Comparison of ENCODE assay signal across 18 cellular contexts in the genomic region with DNA sequence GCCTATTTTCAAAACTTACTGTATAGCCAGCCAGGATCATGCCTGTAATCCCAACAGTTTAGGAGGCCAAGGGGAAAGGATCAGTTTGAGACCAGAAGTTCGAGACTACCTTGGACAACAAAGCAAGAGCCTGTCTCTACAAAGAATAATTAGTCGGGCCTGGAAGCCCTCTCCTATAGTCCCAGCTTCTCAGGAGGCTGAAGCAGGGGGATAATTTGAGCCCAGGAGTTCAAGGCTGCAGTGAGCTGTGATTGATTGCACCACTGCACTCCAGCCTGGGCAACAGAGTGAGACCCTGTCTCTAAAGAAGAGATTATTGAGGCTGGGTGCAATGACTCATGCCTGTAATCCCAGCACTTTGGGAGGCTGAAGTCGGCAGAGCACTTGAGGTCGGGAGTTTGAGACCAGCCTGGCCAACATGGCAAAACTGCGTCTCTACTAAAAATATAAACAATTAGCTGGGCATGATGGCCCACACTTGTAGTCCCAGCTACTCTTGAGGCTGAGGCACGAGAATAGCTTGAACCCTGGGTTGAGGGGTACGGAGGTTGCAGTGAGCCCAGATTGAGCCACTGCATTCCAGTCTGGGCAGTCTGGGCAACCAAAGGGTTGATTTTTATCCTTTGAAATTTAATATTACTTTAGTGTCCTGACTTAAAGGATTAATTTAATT. TPM values are rescaled to one million over a fixed set of nuclear protein-coding genes. Genes with fewer than 3 reads are reported as not detected.
A peak's percentile ranks its signal among the peaks of the same experiment; 100 is the strongest.
DNase-seq lines count a peak whose midpoint lies in the region; ATAC-seq, FAIRE-seq and TF ChIP-seq lines count a peak whose summit lies in the region.
"Had no signal": no experiment of that assay in that cellular context is flagged by ENCODE, and none has a peak within 500 bp of the region (broad histone marks: within the 10 kb centered on the region; RNA-seq: fewer than 3 reads in every experiment).

No MANE protein-coding gene starts in this region.

- no TSS peak for BruUV-seq in Panc1 (replicated peaks; lab: Mats Ljungman, UMichigan)

- no peak for TF ChIP-seq CTCF in Panc1 (IDR thresholded peaks at IDR 0.05)
- no peak for TF ChIP-seq CTCF in osteocyte (IDR thresholded peaks at IDR 0.05)
- TF ChIP-seq CTCF in GM20000 (IDR thresholded peaks at IDR 0.05; ENCODE audit: extremely low read depth, missing control alignments), result no peak

- DNase-seq in NCI-H82 (lab: John Stamatoyannopoulos, UW) (peak; percentile 21), NCI-H82 treated with DMSO at 0.1 percent for 48 hours (lab: John Stamatoyannopoulos, UW; ENCODE audit: unreplicated experiment) (no peak), H54 (ENCODE audit: insufficient read length, low spot score) (no peak), Panc1 (ENCODE audit: low read depth, low spot score) (no peak), osteocyte (ENCODE audit: extremely low spot score, unreplicated experiment) (no peak), head of caudate nucleus (no peak), GM20000 (ENCODE audit: low spot score) (no peak)
- DNase-seq: CD8-positive, alpha-beta T cell; KBM-7 had no signal

- no peaks in the 10 kb centered on the region for H3K9me3 ChIP-seq in Panc1 (ENCODE audit: control insufficient read depth, insufficient read depth, low read depth, low read length)
- H3K9me3 ChIP-seq: HAP-1 had no signal

- no peak for TF ChIP-seq POLR2A in H54 (IDR thresholded peaks at IDR 0.05; ENCODE audit: low read depth, low read length)

- intact Hi-C loops in Panc1 (cut with micrococcal nuclease; ENCODE audit: unreplicated experiment), result no loop called here
- intact Hi-C loops in head of caudate nucleus (cut with DNase I), result no loop called here

- CTCF ChIA-PET in Panc1 (lab: Charles Lee), result no interaction called here

- H3K4me3 ChIP-seq in Panc1 (ENCODE audit: low read depth in 2 of 2, low read length in 2 of 2), result no peak overlapping the region
- H3K4me3 ChIP-seq: BLaER1 treated with 17β-estradiol and CSF1 and Interleukin-3, amounts not matched to agents 10 nM and 100 nM; HAP-1 had no signal

- H3K4me3 Mint-ChIP-seq in osteocyte (ENCODE audit: unreplicated experiment), result no peak overlapping the region
- H3K4me3 Mint-ChIP-seq: B cell; CD8-positive, alpha-beta T cell; IgD-negative memory B cell had no signal

- no peaks in the 10 kb centered on the region for H3K4me1 Mint-ChIP-seq in osteocyte (ENCODE audit: unreplicated experiment)
- H3K4me1 Mint-ChIP-seq: B cell had no signal

- peak; percentile 20 for FAIRE-seq in H54 (lab: Jason Lieb, UNC)
- FAIRE-seq: D721Med, G401.6, GM12891, H1 had no signal

- in situ Hi-C loops in Panc1 (cut with HindIII; ENCODE audit: low pct_unique_long_range_greater_than_20kb, low sequenced_read_pairs), result no loop called here

- POLR2A ChIA-PET in Panc1 (lab: Charles Lee), result no interaction called here

- H3K36me3 Mint-ChIP-seq in osteocyte (ENCODE audit: unreplicated experiment), result peaks cover 63% of the 10 kb centered on the region

- peaks cover 48% of the 10 kb centered on the region for H3K4me1 ChIP-seq in Panc1 (ENCODE audit: control insufficient read depth, insufficient read depth, low read length)
- H3K4me1 ChIP-seq: HAP-1 had no signal

- peak overlapping the region; percentile 30; the same call in 1 of the 2 replicates for H3K27ac ChIP-seq in Panc1 (ENCODE audit: low read length)
- H3K27ac ChIP-seq: 22Rv1; BLaER1 treated with 17β-estradiol and CSF1 and Interleukin-3, amounts not matched to agents 10 nM and 100 nM had no signal

- peak; percentile 12 for ATAC-seq in Panc1
- ATAC-seq: CD8-positive, alpha-beta T cell had no signal

- no peaks in the 10 kb centered on the region for H3K9me3 Mint-ChIP-seq in osteocyte (ENCODE audit: unreplicated experiment)
- H3K9me3 Mint-ChIP-seq: CD8-positive, alpha-beta T cell; IgD-negative memory B cell had no signal

- H3K27me3 ChIP-seq in Panc1 (ENCODE audit: control insufficient read depth, insufficient read depth, low read length), result no peaks in the 10 kb centered on the region
- H3K27me3 ChIP-seq: BLaER1 treated with 17β-estradiol and CSF1 and Interleukin-3, amounts not matched to agents 10 nM and 100 nM had no signal

- H3K27me3 Mint-ChIP-seq in osteocyte (ENCODE audit: unreplicated experiment), result no peaks in the 10 kb centered on the region
- H3K27me3 Mint-ChIP-seq: B cell, IgD-negative memory B cell had no signal

- H3K36me3 ChIP-seq in Panc1 (ENCODE audit: control insufficient read depth, insufficient read depth, low read length), result peaks cover 67% of the 10 kb centered on the region

- H3K27ac Mint-ChIP-seq in osteocyte (ENCODE audit: unreplicated experiment), result peak overlapping the region; percentile 34
- H3K27ac Mint-ChIP-seq: B cell; CD8-positive, alpha-beta T cell; IgD-negative memory B cell had no signal

RNA-seq across cellular contexts. Expression of gene EID3, which starts 14.1 kb away (rescaled TPM):
- 18.5 TPM for total RNA-seq in Panc1 (2021; ENCODE audit: unreplicated experiment)
- polyA plus RNA-seq in Panc1 (2012; ENCODE audit: insufficient read length), result 12.6 TPM
- 2.8 and 3.7 TPM in 2 replicates for total RNA-seq in osteocyte
